11 cellular contexts compared by ENCODE assay signal in the genomic region with DNA sequence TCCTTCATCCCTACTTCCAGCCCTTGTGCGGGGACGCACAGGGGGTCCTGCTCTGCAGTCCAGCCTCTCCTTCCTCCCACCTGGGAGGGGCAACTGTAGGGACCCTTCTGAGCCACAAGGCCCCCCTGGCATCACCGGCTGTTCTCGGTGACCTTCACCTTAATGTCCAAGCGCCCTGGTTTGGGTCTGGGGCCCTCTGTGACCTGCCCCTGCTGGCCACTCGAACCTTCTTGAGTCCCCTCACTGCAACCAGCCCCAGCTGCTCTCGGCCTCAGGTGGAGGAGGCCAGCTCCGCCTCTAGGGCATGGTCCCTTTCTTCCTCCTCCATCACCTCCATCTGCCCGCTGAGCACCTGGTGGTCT. TPM values are rescaled to one million over a fixed set of nuclear protein-coding genes. Genes with fewer than 3 reads are reported as not detected.
A peak's percentile ranks its signal among the peaks of the same experiment; 100 is the strongest.
DNase-seq lines count a peak whose midpoint lies in the region; ATAC-seq and TF ChIP-seq lines count a peak whose summit lies in the region.
"Had no signal": no experiment of that assay in that cellular context is flagged by ENCODE, and none has a peak within 500 bp of the region (broad histone marks: within the 10 kb centered on the region; RNA-seq: fewer than 3 reads in every experiment).

No MANE protein-coding gene starts in this region.

- no TSS peak for BruUV-seq in PC-3 (replicated peaks; lab: Mats Ljungman, UMichigan)

- H3K27ac Mint-ChIP-seq in activated B cell treated with CpG ODN at 0.5 μM for 24 hours (no peak overlapping the region), endothelial cell (ENCODE audit: unreplicated experiment) (no peak overlapping the region)
- H3K27ac Mint-ChIP-seq: stimulated activated naive CD8-positive, alpha-beta T cell treated with anti-CD3 and anti-CD28 coated beads, Interleukin-15, amount 100 ng/mL, for 72 hours had no signal

- H3K4me2 ChIP-seq in PC-3 (ENCODE audit: low read length) = no peak overlapping the region

- POLR2A ChIA-PET in activated B cell treated with CpG ODN at 0.5 μM for 24 hours (lab: Charles Lee) (no interaction called here), PC-3 (lab: Charles Lee; ENCODE audit: unreplicated experiment) (no interaction called here)

- no peaks in the 10 kb centered on the region for H3K9me2 ChIP-seq in PC-3 (replicated peaks; ENCODE audit: low read length)

- no peaks in the 10 kb centered on the region for H3K9me3 ChIP-seq in left ventricle myocardium inferior (replicated peaks)
- H3K9me3 ChIP-seq in heart left ventricle = no peaks in the 10 kb centered on the region
- no peaks in the 10 kb centered on the region for H3K9me3 ChIP-seq in muscle layer of colon (ENCODE audit: low read length)
- no peaks in the 10 kb centered on the region for H3K9me3 ChIP-seq in PC-3 (ENCODE audit: low read length)

- H3K4me3 Mint-ChIP-seq in activated B cell treated with CpG ODN at 0.5 μM for 24 hours (no peak overlapping the region), endothelial cell (ENCODE audit: unreplicated experiment) (no peak overlapping the region)
- H3K4me3 Mint-ChIP-seq: nephron; stimulated activated naive CD8-positive, alpha-beta T cell treated with anti-CD3 and anti-CD28 coated beads, Interleukin-15, amount 100 ng/mL, for 72 hours had no signal

- H3K9ac ChIP-seq in muscle layer of colon (ENCODE audit: low read length) = no peak overlapping the region
- H3K9ac ChIP-seq in PC-3 (ENCODE audit: low read length) = no peak overlapping the region

- H2AFZ ChIP-seq in PC-3 (ENCODE audit: low read length) = no peak overlapping the region

- no peaks in the 10 kb centered on the region for H3K79me2 ChIP-seq in PC-3 (ENCODE audit: low read length)

- no peak for ATAC-seq in heart left ventricle
- ATAC-seq in activated B cell treated with CpG ODN at 0.5 μM for 24 hours (ENCODE audit: low read depth) = no peak
- ATAC-seq in HG03565 (IDR thresholded peaks at IDR 0.05; ENCODE audit: unreplicated experiment) = no peak
- no peak for ATAC-seq in PC-3

- H3K4me1 ChIP-seq in left ventricle myocardium inferior = peaks cover 52% of the 10 kb centered on the region
- H3K4me1 ChIP-seq in heart left ventricle = peaks cover 0 to 55% (median 44%) of the 10 kb centered on the region in 12 donors
- H3K4me1 ChIP-seq in muscle layer of colon (ENCODE audit: insufficient read depth, low read length) = peaks cover 61% of the 10 kb centered on the region
- no peaks in the 10 kb centered on the region for H3K4me1 ChIP-seq in PC-3 (ENCODE audit: insufficient read depth, low read length)

- CTCF ChIA-PET in activated B cell treated with CpG ODN at 0.5 μM for 24 hours (lab: Charles Lee) (interaction anchor here (1.5 kb wide), 1 partner anchor 1294 kb away, joined by 4 read pairs; no protein-coding TSS in a partner anchor), PC-3 (lab: Charles Lee) (interaction anchor here (1.0 to 1.2 kb wide), 2 partner anchors 57 to 1089 kb away, joined by 3 to 17 read pairs; no protein-coding TSS in a partner anchor)

- H3F3A ChIP-seq in PC-3 (ENCODE audit: low read length, unreplicated experiment) = no peaks in the 10 kb centered on the region

- no peaks in the 10 kb centered on the region for H3K9me3 Mint-ChIP-seq in activated B cell treated with CpG ODN at 0.5 μM for 24 hours
- no peaks in the 10 kb centered on the region for H3K9me3 Mint-ChIP-seq in endothelial cell (ENCODE audit: unreplicated experiment)
- H3K9me3 Mint-ChIP-seq: nephron; stimulated activated naive CD8-positive, alpha-beta T cell treated with anti-CD3 and anti-CD28 coated beads, Interleukin-15, amount 100 ng/mL, for 72 hours had no signal

- DNase-seq in left ventricle myocardium inferior (no peak), heart left ventricle (no peak), activated B cell treated with CpG ODN at 0.5 μM for 24 hours (peak; percentile 15), ureter (ENCODE audit: low spot score) (peak; percentile 42), PC-3 (no peak), endothelial cell (ENCODE audit: low spot score) (no peak)

- TF ChIP-seq CTCF in left ventricle myocardium inferior (IDR thresholded peaks at IDR 0.05; ENCODE audit: borderline replicate concordance) (no peak), heart left ventricle (IDR thresholded peaks at IDR 0.05) (no peak), activated B cell treated with CpG ODN at 0.5 μM for 24 hours (IDR thresholded peaks at IDR 0.05) (no peak), PC-3 (conservative IDR thresholded peaks at IDR 0.05; ENCODE audit: low read depth, low read length) (no peak), endothelial cell (IDR thresholded peaks at IDR 0.05; ENCODE audit: unreplicated experiment) (no peak)

- peaks cover 10% of the 10 kb centered on the region for H3K4me1 Mint-ChIP-seq in activated B cell treated with CpG ODN at 0.5 μM for 24 hours
- peaks cover 6% of the 10 kb centered on the region for H3K4me1 Mint-ChIP-seq in endothelial cell (ENCODE audit: unreplicated experiment)

- peaks cover 14% of the 10 kb centered on the region for H3K36me3 ChIP-seq in left ventricle myocardium inferior
- peaks cover 0 to 19% (median 14%) of the 10 kb centered on the region in 9 donors for H3K36me3 ChIP-seq in heart left ventricle
- H3K36me3 ChIP-seq in muscle layer of colon (ENCODE audit: insufficient read depth, low read length) = peaks cover 7% of the 10 kb centered on the region
- H3K36me3 ChIP-seq in PC-3 (ENCODE audit: low read depth, low read length) = peaks cover 3% of the 10 kb centered on the region; the same call in 1 of the 2 replicates

- H3K27me3 ChIP-seq in left ventricle myocardium inferior (ENCODE audit: low read depth) (no peaks in the 10 kb centered on the region), heart left ventricle (no peaks in the 10 kb centered on the region), muscle layer of colon (ENCODE audit: control insufficient read depth in 1 of 2, insufficient read depth in 2 of 2, low read length in 2 of 2) (no peaks in the 10 kb centered on the region), PC-3 (ENCODE audit: low read length) (no peaks in the 10 kb centered on the region)

- 66 to 80% (median 73%) methylated on average over 9 of the region's 9 CpGs for WGBS in heart left ventricle, 4 donors

- peaks cover 2% of the 10 kb centered on the region for H3K27me3 Mint-ChIP-seq in activated B cell treated with CpG ODN at 0.5 μM for 24 hours
- peaks cover 9% of the 10 kb centered on the region for H3K27me3 Mint-ChIP-seq in endothelial cell (ENCODE audit: unreplicated experiment)
- H3K27me3 Mint-ChIP-seq: stimulated activated naive CD8-positive, alpha-beta T cell treated with anti-CD3 and anti-CD28 coated beads, Interleukin-15, amount 100 ng/mL, for 72 hours had no signal

- H4K20me1 ChIP-seq in PC-3 (ENCODE audit: low read length) = no peaks in the 10 kb centered on the region

- H3K4me3 ChIP-seq in left ventricle myocardium inferior (no peak overlapping the region), heart left ventricle (no peak overlapping the region), muscle layer of colon (ENCODE audit: low read depth in 1 of 2, low read length in 2 of 2) (no peak overlapping the region), PC-3 (ENCODE audit: low read length) (no peak overlapping the region)

- no peak for TF ChIP-seq POLR2A in heart left ventricle (IDR thresholded peaks at IDR 0.05)

- intact Hi-C loops in left ventricle myocardium inferior (cut with micrococcal nuclease) (loop anchor here (10.0 kb wide), 1 partner anchor 1294 kb away; no protein-coding TSS in a partner anchor), heart left ventricle (cut with DNase I) (loop anchor here (2.0 to 10.0 kb wide), 15 partner anchors 41 to 1296 kb away; a partner anchor contains a TSS), activated B cell treated with CpG ODN at 0.5 μM for 24 hours (cut with micrococcal nuclease) (loop anchor here (2.0 to 10.0 kb wide), 2 partner anchors 1090 to 1294 kb away; no protein-coding TSS in a partner anchor), PC-3 (cut with micrococcal nuclease) (no loop called here)

- peak overlapping the region; percentile 92 for H3K27ac ChIP-seq in left ventricle myocardium inferior (replicated peaks)
- peak overlapping the region in 5 of 12 donors; percentile 78 to 96 (median 83) for H3K27ac ChIP-seq in heart left ventricle
- peak overlapping the region; percentile 41 for H3K27ac ChIP-seq in muscle layer of colon (ENCODE audit: low read depth, low read length)
- H3K27ac ChIP-seq in PC-3 (ENCODE audit: low read length) = no peak overlapping the region
- H3K27ac ChIP-seq: C4-2B had no signal

- H3K36me3 Mint-ChIP-seq in activated B cell treated with CpG ODN at 0.5 μM for 24 hours (ENCODE audit: low read depth) (peaks cover 14% of the 10 kb centered on the region), endothelial cell (ENCODE audit: low read depth, unreplicated experiment) (peaks cover 14% of the 10 kb centered on the region)

RNA-seq across cellular contexts. Expression of a gene that starts 57.9 kb away (rescaled TPM):
- total RNA-seq in left ventricle myocardium inferior = 16.9 TPM
- total RNA-seq in heart left ventricle = 10 to 100 TPM; 10.2 to 20.8 (median 14.8) TPM
- 10 to 100 TPM in 1 of 2 donors, 1 to 10 TPM in 1; 4.7 to 15.2 TPM for polyA plus RNA-seq in heart left ventricle
- total RNA-seq in activated B cell treated with CpG ODN at 0.5 μM for 24 hours = not detected in 2 replicates
- total RNA-seq in ureter = 6.4 TPM
- 1.3 and 2.5 TPM in 2 replicates for total RNA-seq in PC-3 (2014; rRNA removed)
- total RNA-seq in endothelial cell (ENCODE audit: unreplicated experiment) = 5.7 TPM

Comparison
In these comparisons a context has a peak if more than half of its experiments do, and no peak if none do; other contexts are left out.
1. DNase-seq: peak in activated B cell treated with CpG ODN at 0.5 μM for 24 hours (single experiment) and ureter (single experiment); none in left ventricle myocardium inferior (single experiment), heart left ventricle (0 of 5), PC-3 (single experiment) and endothelial cell (single experiment).